12 cellular contexts compared by ENCODE assay signal in the genomic region with DNA sequence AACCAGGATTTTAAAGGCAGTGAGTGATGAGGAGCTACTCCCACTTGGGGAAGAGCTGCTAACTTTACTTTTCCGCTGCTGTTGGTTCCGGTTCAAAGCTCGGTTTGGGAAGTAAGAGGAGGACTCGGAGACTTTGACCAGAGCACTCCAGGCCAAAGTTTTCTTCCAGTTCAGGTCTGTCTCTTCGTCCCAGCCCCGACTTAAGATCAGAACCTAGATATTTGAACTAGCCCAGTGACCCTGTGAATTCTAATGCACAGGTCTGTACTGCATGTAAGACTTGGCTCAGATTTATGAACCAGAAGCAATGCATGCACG. TPM values are rescaled to one million over a fixed set of nuclear protein-coding genes. Genes with fewer than 3 reads are reported as not detected.
DNase-seq lines count a peak whose midpoint lies in the region; ATAC-seq, FAIRE-seq and TF ChIP-seq lines count a peak whose summit lies in the region.
"Had no signal": no experiment of that assay in that cellular context is flagged by ENCODE, and none has a peak within 500 bp of the region (broad histone marks: within the 10 kb centered on the region; RNA-seq: fewer than 3 reads in every experiment).

No MANE protein-coding gene starts in this region.

- H3K4me2 ChIP-seq in H1 (ENCODE audit: insufficient read depth in 1 of 2, low read depth in 2 of 2, low read length in 2 of 2) = peak overlapping the region; percentile 89 to 100

- H3K9ac ChIP-seq in HUES6 (ENCODE audit: low read length) (peak overlapping the region; percentile 93), H1 (replicated peaks in 1 of 4; ENCODE audit: extremely low read depth in 1 of 4, low read depth in 3 of 4, low read length in 3 of 4) (peak overlapping the region in 2 of 4 experiments; percentile 48 to 52; a peak in 2 of 7 replicates)

- H3K27me3 ChIP-seq in HUES6 (ENCODE audit: control insufficient read depth, insufficient read depth, low read length) (peaks cover 7% of the 10 kb centered on the region; the same call in 1 of the 2 replicates), H1 (replicated peaks in 1 of 4; ENCODE audit: control insufficient read depth in 3 of 4, extremely low read depth in 1 of 4, insufficient read depth in 3 of 4, low read length in 3 of 4) (peaks cover 0 to 18% (median 10%) of the 10 kb centered on the region in 4 experiments; a peak in 5 of 7 replicates), lower lobe of right lung (ENCODE audit: low read depth) (peaks cover 20% of the 10 kb centered on the region), spleen (replicated peaks in 1 of 7) (peaks cover 0 to 90% (median 27%) of the 10 kb centered on the region in 7 donors)

- no peak overlapping the region for H3K14ac ChIP-seq in H1 (ENCODE audit: insufficient read length)

- H2BK20ac ChIP-seq in H1 (ENCODE audit: low read length) = no peak overlapping the region

- H2AK5ac ChIP-seq in H1 (ENCODE audit: low read depth, low read length) = no peak overlapping the region

- DNase-seq in H1 (ENCODE audit: low read depth in 1 of 2, low spot score in 2 of 2) (no peak), lower lobe of right lung (no peak), spleen (no peak), NCI-H2171 (lab: John Stamatoyannopoulos, UW) (no peak), NCI-H2227 treated with DMSO at 0.1 percent for 48 hours (lab: John Stamatoyannopoulos, UW) (no peak)
- DNase-seq in stimulated activated CD4-positive, alpha-beta T cell treated with anti-CD3 and anti-CD28 coated beads, Interleukin-4, amount 100 ng/mL, for 24 hours = no peak
- DNase-seq: activated CD8-positive, alpha-beta T cell treated with anti-CD3 and anti-CD28 coated beads, Interleukin-2, amount 10 ng/mL, durations not matched to agents 7 days and 5 days; activated naive CD8-positive, alpha-beta T cell treated with anti-CD3 and anti-CD28 coated beads, Interleukin-2, amount 50 U/mL, for 24 hours; NCI-H146 had no signal

- peaks cover 0 to 27% of the 10 kb centered on the region in 2 experiments; a peak in 2 of 4 replicates for H3K79me2 ChIP-seq in H1 (ENCODE audit: control insufficient read depth in 1 of 2, insufficient read depth in 2 of 2, low read length in 2 of 2)

- peaks cover 8% of the 10 kb centered on the region for H3K36me3 ChIP-seq in HUES6 (ENCODE audit: control insufficient read depth, insufficient read depth, low read length)
- H3K36me3 ChIP-seq in H1 (ENCODE audit: control insufficient read depth in 2 of 4, insufficient read depth in 4 of 4, low read length in 3 of 4) = peaks cover 0 to 2% (median 0%) of the 10 kb centered on the region in 4 experiments; a peak in 1 of 8 replicates
- no peaks in the 10 kb centered on the region for H3K36me3 ChIP-seq in lower lobe of right lung
- peaks cover 0 to 7% (median 0%) of the 10 kb centered on the region in 6 donors for H3K36me3 ChIP-seq in spleen

- no peak overlapping the region for H2BK12ac ChIP-seq in H1 (ENCODE audit: low read depth, low read length)

- H3K9me3 ChIP-seq in HUES6 (ENCODE audit: control insufficient read depth, insufficient read depth, low read depth, low read length) = no peaks in the 10 kb centered on the region
- no peaks in the 10 kb centered on the region for H3K9me3 ChIP-seq in H1 (ENCODE audit: insufficient read depth in 2 of 2, low read depth in 1 of 2, low read length in 1 of 2)
- no peaks in the 10 kb centered on the region for H3K9me3 ChIP-seq in lower lobe of right lung
- no peaks in the 10 kb centered on the region for H3K9me3 ChIP-seq in spleen

- H3K23me2 ChIP-seq in H1 (ENCODE audit: low read depth, low read length) = peaks cover 15% of the 10 kb centered on the region

- 82% methylated on average over 7 of the region's 7 CpGs; no CpG with 5 or more reads in 1 of the 2 experiments for WGBS in H1 (ENCODE audit: extremely low coverage in 1 of 2, insufficient coverage in 1 of 2, insufficient read length in 1 of 2, insufficient replicate concordance in 2 of 2, low coverage in 1 of 2, low lambda C conversion rate in 2 of 2, missing lambda C conversion rate in 1 of 2), 2 experiments
- 31 to 46% (median 39%) methylated on average over 7 of the region's 7 CpGs for WGBS in spleen, 5 donors

- H3K4me3 ChIP-seq in HUES6 (ENCODE audit: low read depth, low read length) = peak overlapping the region; percentile 92
- H3K4me3 ChIP-seq in H1 (ENCODE audit: extremely low read depth in 1 of 4, insufficient read depth in 2 of 4, low read depth in 3 of 4, low read length in 4 of 4) = peak overlapping the region; percentile 44 to 93 (median 76); a peak in 4 of 8 replicates
- peak overlapping the region; percentile 78 for H3K4me3 ChIP-seq in lower lobe of right lung
- H3K4me3 ChIP-seq in spleen = peak overlapping the region; percentile 46 to 73 (median 52)

- H3K18ac ChIP-seq in H1 (ENCODE audit: extremely low read depth, low read length) = 0 out of 2 replicates have a peak overlapping the region, but pooled peaks have one; percentile 73

- H2AFZ ChIP-seq in H1 (ENCODE audit: low read length) = 0 out of 2 replicates have a peak overlapping the region, but pooled peaks have one; percentile 75

- intact Hi-C loops in lower lobe of right lung (cut with DNase I) = loop anchor here (10.0 kb wide), 1 partner anchor 74 kb away; no protein-coding TSS in a partner anchor
- intact Hi-C loops in spleen (cut with DNase I; ENCODE audit: low total_unique reads) = loop anchor here (10.0 kb wide), 1 partner anchor 106 kb away; no protein-coding TSS in a partner anchor

- H3K4ac ChIP-seq in H1 (replicated peaks; ENCODE audit: insufficient read length, low read depth, low read length) = no peak overlapping the region

- H4K91ac ChIP-seq in H1 (replicated peaks; ENCODE audit: insufficient read length, low read length) = no peak overlapping the region

- peak; percentile 39 for FAIRE-seq in H1 (lab: Jason Lieb, UNC)
- FAIRE-seq: GM12892 had no signal

- no peak overlapping the region for H2BK120ac ChIP-seq in H1 (replicated peaks; ENCODE audit: low read depth, low read length)

- ATAC-seq in lower lobe of right lung (no peak), HG03520 (IDR thresholded peaks at IDR 0.05; ENCODE audit: unreplicated experiment) (no peak)
- ATAC-seq: activated CD8-positive, alpha-beta T cell treated with anti-CD3 and anti-CD28 coated beads, Interleukin-2, amount 10 ng/mL, durations not matched to agents 7 days and 5 days; activated naive CD8-positive, alpha-beta T cell treated with anti-CD3 and anti-CD28 coated beads, Interleukin-2, amount 50 U/mL, for 24 hours had no signal

- H3K27ac ChIP-seq in HUES6 (ENCODE audit: low read depth, low read length) (no peak overlapping the region), H1 (ENCODE audit: low read depth, low read length) (no peak overlapping the region), lower lobe of right lung (peak overlapping the region; percentile 93), spleen (peak overlapping the region; percentile 19 to 87 (median 85))

- H4K8ac ChIP-seq in H1 (ENCODE audit: extremely low read depth, insufficient read depth, low read length) = no peak overlapping the region

- H2BK5ac ChIP-seq in H1 (ENCODE audit: low read depth, low read length) = no peak overlapping the region

- H3K79me1 ChIP-seq in H1 (ENCODE audit: low read depth, low read length) = peaks cover 3% of the 10 kb centered on the region

- TF ChIP-seq CTCF in H1 (IDR thresholded peaks at IDR 0.05; ENCODE audit: control extremely low read depth in 1 of 3, insufficient read depth in 1 of 3, low read depth in 1 of 3, low read length in 3 of 3) (no peak), lower lobe of right lung (IDR thresholded peaks at IDR 0.05) (no peak), spleen (IDR thresholded peaks at IDR 0.05 in 8 of 11, conservative IDR thresholded peaks at IDR 0.05 in 3 of 11) (no peak)

- CTCF ChIA-PET in H1 (lab: Charles Lee; ENCODE audit: partially characterized antibody) = interaction anchor here (0.9 to 5.2 kb wide), 20 partner anchors 9 to 147 kb away, joined by 3 to 40 read pairs (median 4); no protein-coding TSS in a partner anchor

- H3K56ac ChIP-seq in H1 (replicated peaks; ENCODE audit: insufficient read length, low read depth, low read length) = no peak overlapping the region

- H3K23ac ChIP-seq in H1 (ENCODE audit: insufficient read length) = no peak overlapping the region

- H3K4me1 ChIP-seq in HUES6 (ENCODE audit: control insufficient read depth, insufficient read depth, low read length) = peaks cover 48% of the 10 kb centered on the region
- H3K4me1 ChIP-seq in H1 (replicated peaks in 1 of 4; ENCODE audit: control insufficient read depth in 3 of 4, insufficient read depth in 4 of 4, low read length in 3 of 4) = peaks cover 5 to 9% (median 7%) of the 10 kb centered on the region in 4 experiments; a peak in 5 of 7 replicates
- H3K4me1 ChIP-seq in lower lobe of right lung = peaks cover 38% of the 10 kb centered on the region
- H3K4me1 ChIP-seq in spleen = peaks cover 7 to 60% (median 17%) of the 10 kb centered on the region in 6 donors

- no peak for TF ChIP-seq POLR2A in H1 (IDR thresholded peaks at IDR 0.05; ENCODE audit: control extremely low read depth in 1 of 2, low read depth in 2 of 2, low read length in 2 of 2)
- no peak for TF ChIP-seq POLR2A in spleen (IDR thresholded peaks at IDR 0.05)

- H4K5ac ChIP-seq in H1 (ENCODE audit: insufficient read length, low read depth, low read length) = no peak overlapping the region

- H4K20me1 ChIP-seq in H1 (replicated peaks in 1 of 2; ENCODE audit: control insufficient read depth in 1 of 2, insufficient read depth in 2 of 2, low read length in 2 of 2) = peaks cover 6 to 13% of the 10 kb centered on the region in 2 experiments

- no peak overlapping the region for H2BK15ac ChIP-seq in H1 (ENCODE audit: low read length)

- no peak for TF ChIP-seq EP300 in H1 (IDR thresholded peaks at IDR 0.05; ENCODE audit: borderline replicate concordance in 1 of 2, low read depth in 2 of 2, low read length in 2 of 2)

- no peak for TF ChIP-seq RAD21 in H1 (IDR thresholded peaks at IDR 0.05 in 1 of 2, conservative IDR thresholded peaks at IDR 0.05 in 1 of 2; ENCODE audit: low read depth in 2 of 2, low read length in 2 of 2)

- POLR2A ChIA-PET in H1 (lab: Charles Lee; ENCODE audit: partially characterized antibody) = interaction anchor here (1.1 to 5.5 kb wide), 9 partner anchors 8 to 252 kb away, joined by 3 to 34 read pairs (median 4); no protein-coding TSS in a partner anchor

RNA-seq across cellular contexts. Expression of gene COL4A2, which starts 2.0 kb away (rescaled TPM):
- total RNA-seq in H1 (2021; fragmentation: NEBNext Ultra II Directional; extraction: Animal tissue kit (Norgen Biotek cat#: 25700)) = 77.0 and 80.4 TPM in 2 replicates
- polyA plus RNA-seq in H1 (2011; rRNA removed) (87.3 and 133 TPM in 2 replicates), spleen (100 to 1,000 TPM in 1 of 3 donors, 10 to 100 TPM in 2; 52.6 to 116 (median 76.3) TPM)
- polyA plus RNA-seq in H1 (2011; cell fraction: cytosol; rRNA removed) = 64.4 TPM
- 260 TPM for polyA plus RNA-seq in H1 (2011; cell fraction: nucleus; rRNA removed)
- 45.6 to 82.2 TPM (median 69.4 TPM) in 4 replicates for polyA plus RNA-seq in H1 (2012, experiment 1 of 2)
- 40.9 TPM for polyA plus RNA-seq in H1 (2012, experiment 2 of 2)
- polyA plus RNA-seq in H1 (2013, experiment 1 of 2) = 143 TPM
- 123 TPM for polyA plus RNA-seq in H1 (2013, experiment 2 of 2)
- 69.1 and 74.8 TPM in 2 replicates for polyA minus RNA-seq in H1 (2011; rRNA and poly(A)+ RNA removed)
- 78.9 TPM for polyA minus RNA-seq in H1 (2011; cell fraction: cytosol; rRNA and poly(A)+ RNA removed)
- 109 TPM for polyA minus RNA-seq in H1 (2011; cell fraction: nucleus; rRNA and poly(A)+ RNA removed)
- total RNA-seq in lower lobe of right lung (185 TPM), spleen (100 to 1,000 TPM; 296 to 712 (median 410) TPM)
- total RNA-seq: activated CD8-positive, alpha-beta T cell treated with anti-CD3 and anti-CD28 coated beads, Interleukin-2, amount 10 ng/mL, durations not matched to agents 7 days and 5 days had no signal

RNA-seq across cellular contexts. Expression of gene COL4A1, which starts 2.2 kb away (rescaled TPM):
- 82.0 and 91.0 TPM in 2 replicates for total RNA-seq in H1 (2021; fragmentation: NEBNext Ultra II Directional; extraction: Animal tissue kit (Norgen Biotek cat#: 25700))
- 30.7 and 31.7 TPM in 2 replicates for polyA plus RNA-seq in H1 (2011; rRNA removed)
- polyA plus RNA-seq in H1 (2011; cell fraction: cytosol; rRNA removed) = 31.3 TPM
- 69.4 TPM for polyA plus RNA-seq in H1 (2011; cell fraction: nucleus; rRNA removed)
- 39.8 to 46.7 TPM (median 43.8 TPM) in 4 replicates for polyA plus RNA-seq in H1 (2012, experiment 1 of 2)
- polyA plus RNA-seq in H1 (2012, experiment 2 of 2) = 17.1 TPM
- 88.0 TPM for polyA plus RNA-seq in H1 (2013, experiment 1 of 2)
- polyA plus RNA-seq in H1 (2013, experiment 2 of 2) = 83.1 TPM
- polyA minus RNA-seq in H1 (2011; rRNA and poly(A)+ RNA removed) = 46.9 and 65.9 TPM in 2 replicates
- polyA minus RNA-seq in H1 (2011; cell fraction: cytosol; rRNA and poly(A)+ RNA removed) = 44.9 TPM
- 51.4 TPM for polyA minus RNA-seq in H1 (2011; cell fraction: nucleus; rRNA and poly(A)+ RNA removed)
- 161 TPM for total RNA-seq in lower lobe of right lung
- 100 to 1,000 TPM; 251 to 959 (median 365) TPM for total RNA-seq in spleen
- polyA plus RNA-seq in spleen = 10 to 100 TPM; 37.9 to 71.7 (median 61.5) TPM
- total RNA-seq: activated CD8-positive, alpha-beta T cell treated with anti-CD3 and anti-CD28 coated beads, Interleukin-2, amount 10 ng/mL, durations not matched to agents 7 days and 5 days had no signal

Comparison
In these comparisons a context has a peak if more than half of its experiments do, and no peak if none do; other contexts are left out.
1. H3K27ac ChIP-seq: peak in lower lobe of right lung (single experiment) and spleen (8 of 8); none in HUES6 (single experiment) and H1 (single experiment).
2. Peak in every context shown above with its lines, with median percentiles within 50 percentile points of each other: H3K4me3 ChIP-seq.